ENCODE assay signal across 2 cellular contexts in the genomic region with DNA sequence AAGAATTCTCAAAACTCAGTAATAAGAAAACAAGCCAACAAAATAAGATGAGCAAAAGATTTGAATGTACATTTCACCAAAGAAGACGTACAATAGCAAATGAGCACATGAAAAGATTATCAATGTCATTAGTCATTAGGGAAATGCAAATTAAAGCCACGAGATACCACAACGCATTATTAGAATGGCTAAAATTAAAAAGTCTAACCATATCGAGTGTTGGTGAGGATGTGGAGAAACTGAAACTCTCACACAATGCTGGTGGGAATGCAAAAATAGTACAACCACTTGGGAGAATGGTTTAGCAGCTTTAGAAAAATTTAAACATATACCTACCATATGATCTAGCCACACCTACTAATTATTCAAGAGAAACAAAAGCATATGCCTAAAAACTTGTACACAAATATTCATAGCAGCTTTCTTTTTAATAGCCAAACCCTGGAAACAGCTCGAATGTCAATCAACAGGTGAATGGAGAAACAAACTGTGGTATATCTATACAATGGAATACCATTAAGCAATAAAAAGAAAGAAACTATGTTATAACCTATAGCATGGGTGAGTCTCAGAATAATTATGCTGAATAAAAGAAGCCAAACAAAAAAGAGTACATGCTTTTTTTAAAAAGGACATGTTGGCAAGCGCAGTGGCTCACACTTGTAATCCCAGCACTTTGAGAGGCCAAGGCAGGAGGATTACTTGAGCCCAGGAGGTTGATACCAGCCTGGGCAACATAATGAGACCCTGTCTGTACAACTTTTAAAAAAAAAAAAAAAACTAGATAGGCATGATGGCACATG.
TF ChIP-seq lines count a peak whose summit lies in the region.

No MANE protein-coding gene starts in this region.

TF ChIP-seq in SK-N-SH, 30 proteins besides CTCF, POLR2A, EP300 and RAD21 (continued from another document):
- TF ChIP-seq YY1 (IDR thresholded peaks at IDR 0.05; ENCODE audit: low read depth) = no peak
- TF ChIP-seq RFX5 (IDR thresholded peaks at IDR 0.05; ENCODE audit: low read length) = no peak
- no peak for TF ChIP-seq JUND (IDR thresholded peaks at IDR 0.05)
- TF ChIP-seq NRF1 (IDR thresholded peaks at IDR 0.05; ENCODE audit: low read depth, low read length) = no peak
- no peak for TF ChIP-seq FOXM1 (IDR thresholded peaks at IDR 0.05; ENCODE audit: low read depth)
- TF ChIP-seq, protein P1, sequence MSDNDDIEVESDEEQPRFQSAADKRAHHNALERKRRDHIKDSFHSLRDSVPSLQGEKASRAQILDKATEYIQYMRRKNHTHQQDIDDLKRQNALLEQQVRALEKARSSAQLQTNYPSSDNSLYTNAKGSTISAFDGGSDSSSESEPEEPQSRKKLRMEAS (IDR thresholded peaks at IDR 0.05; ENCODE audit: low read depth) = no peak

TF ChIP-seq in HEK293, 187 proteins besides CTCF, POLR2A, EP300 and RAD21 (continued from another document):
- no peak for TF ChIP-seq ZNF518A (tag by site-specific recombination; conservative IDR thresholded peaks at IDR 0.05; ENCODE audit: low read depth)
- TF ChIP-seq ZNF157 (tag by site-specific recombination; IDR thresholded peaks at IDR 0.05) = no peak
- no peak for TF ChIP-seq WT1 (tag by site-specific recombination; IDR thresholded peaks at IDR 0.05)
- no peak for TF ChIP-seq ZNF76 (tag by site-specific recombination; IDR thresholded peaks at IDR 0.05; ENCODE audit: borderline replicate concordance, low read depth)
- no peak for TF ChIP-seq MZF1 (tag by site-specific recombination; IDR thresholded peaks at IDR 0.05; ENCODE audit: borderline replicate concordance)
- TF ChIP-seq, protein P2, sequence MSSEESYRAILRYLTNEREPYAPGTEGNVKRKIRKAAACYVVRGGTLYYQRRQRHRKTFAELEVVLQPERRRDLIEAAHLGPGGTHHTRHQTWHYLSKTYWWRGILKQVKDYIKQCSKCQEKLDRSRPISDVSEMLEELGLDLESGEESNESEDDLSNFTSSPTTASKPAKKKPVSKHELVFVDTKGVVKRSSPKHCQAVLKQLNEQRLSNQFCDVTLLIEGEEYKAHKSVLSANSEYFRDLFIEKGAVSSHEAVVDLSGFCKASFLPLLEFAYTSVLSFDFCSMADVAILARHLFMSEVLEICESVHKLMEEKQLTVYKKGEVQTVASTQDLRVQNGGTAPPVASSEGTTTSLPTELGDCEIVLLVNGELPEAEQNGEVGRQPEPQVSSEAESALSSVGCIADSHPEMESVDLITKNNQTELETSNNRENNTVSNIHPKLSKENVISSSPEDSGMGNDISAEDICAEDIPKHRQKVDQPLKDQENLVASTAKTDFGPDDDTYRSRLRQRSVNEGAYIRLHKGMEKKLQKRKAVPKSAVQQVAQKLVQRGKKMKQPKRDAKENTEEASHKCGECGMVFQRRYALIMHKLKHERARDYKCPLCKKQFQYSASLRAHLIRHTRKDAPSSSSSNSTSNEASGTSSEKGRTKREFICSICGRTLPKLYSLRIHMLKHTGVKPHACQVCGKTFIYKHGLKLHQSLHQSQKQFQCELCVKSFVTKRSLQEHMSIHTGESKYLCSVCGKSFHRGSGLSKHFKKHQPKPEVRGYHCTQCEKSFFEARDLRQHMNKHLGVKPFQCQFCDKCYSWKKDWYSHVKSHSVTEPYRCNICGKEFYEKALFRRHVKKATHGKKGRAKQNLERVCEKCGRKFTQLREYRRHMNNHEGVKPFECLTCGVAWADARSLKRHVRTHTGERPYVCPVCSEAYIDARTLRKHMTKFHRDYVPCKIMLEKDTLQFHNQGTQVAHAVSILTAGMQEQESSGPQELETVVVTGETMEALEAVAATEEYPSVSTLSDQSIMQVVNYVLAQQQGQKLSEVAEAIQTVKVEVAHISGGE (tag by site-specific recombination; conservative IDR thresholded peaks at IDR 0.05; ENCODE audit: low read depth) = no peak
- TF ChIP-seq ZNF202 (tag by site-specific recombination; IDR thresholded peaks at IDR 0.05; ENCODE audit: borderline replicate concordance) = no peak
- no peak for TF ChIP-seq OVOL3 (tag by site-specific recombination; IDR thresholded peaks at IDR 0.05)
- TF ChIP-seq REPIN1 (tag by site-specific recombination; IDR thresholded peaks at IDR 0.05; ENCODE audit: low read depth) = no peak
- TF ChIP-seq ZNF664 (tag by site-specific recombination; IDR thresholded peaks at IDR 0.05) = no peak
- TF ChIP-seq, protein P3, sequence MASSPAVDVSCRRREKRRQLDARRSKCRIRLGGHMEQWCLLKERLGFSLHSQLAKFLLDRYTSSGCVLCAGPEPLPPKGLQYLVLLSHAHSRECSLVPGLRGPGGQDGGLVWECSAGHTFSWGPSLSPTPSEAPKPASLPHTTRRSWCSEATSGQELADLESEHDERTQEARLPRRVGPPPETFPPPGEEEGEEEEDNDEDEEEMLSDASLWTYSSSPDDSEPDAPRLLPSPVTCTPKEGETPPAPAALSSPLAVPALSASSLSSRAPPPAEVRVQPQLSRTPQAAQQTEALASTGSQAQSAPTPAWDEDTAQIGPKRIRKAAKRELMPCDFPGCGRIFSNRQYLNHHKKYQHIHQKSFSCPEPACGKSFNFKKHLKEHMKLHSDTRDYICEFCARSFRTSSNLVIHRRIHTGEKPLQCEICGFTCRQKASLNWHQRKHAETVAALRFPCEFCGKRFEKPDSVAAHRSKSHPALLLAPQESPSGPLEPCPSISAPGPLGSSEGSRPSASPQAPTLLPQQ (tag by site-specific recombination; IDR thresholded peaks at IDR 0.05) = no peak
- peak; percentile 96 for TF ChIP-seq ZNF184 (tag by site-specific recombination; IDR thresholded peaks at IDR 0.05)
- TF ChIP-seq ZNF645 (tag by site-specific recombination; IDR thresholded peaks at IDR 0.05) = no peak
